ENCODE assay signal across 8 cellular contexts in the genomic region with DNA sequence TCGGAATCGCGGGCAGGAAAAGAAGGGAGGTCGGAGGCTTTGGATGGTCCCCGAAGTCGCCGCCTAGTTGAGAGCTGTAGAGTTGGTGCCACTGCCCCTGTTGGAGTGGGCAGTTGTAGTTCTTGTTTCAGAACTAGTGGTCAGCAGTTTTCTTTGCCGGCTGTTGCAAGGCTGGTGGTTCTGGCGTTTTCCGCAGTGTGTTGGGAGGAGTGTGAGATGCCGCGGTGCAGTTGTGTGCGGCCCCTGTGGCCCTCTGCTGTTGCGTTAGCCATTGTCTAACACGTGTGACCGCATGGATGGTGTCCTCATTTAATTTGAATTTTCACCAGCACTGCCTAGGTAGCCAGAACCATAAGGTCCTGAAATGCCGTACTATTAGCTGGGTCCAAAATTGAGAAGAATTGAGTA. TPM values are rescaled to one million over a fixed set of nuclear protein-coding genes. Genes with fewer than 3 reads are reported as not detected.
A peak's percentile ranks its signal among the peaks of the same experiment; 100 is the strongest.
DNase-seq lines count a peak whose midpoint lies in the region; ATAC-seq lines count a peak whose summit lies in the region.

No MANE protein-coding gene starts in this region.

- CTCF ChIA-PET in activated CD4-positive, alpha-beta memory T cell treated with anti-CD3 and anti-CD28 coated beads, Interleukin-2, amount 10 ng/mL, durations not matched to agents 7 days and 5 days (lab: Charles Lee) = interaction anchor here (0.8 to 3.4 kb wide), 3 partner anchors 16 to 82 kb away, joined by 4 to 13 read pairs (median 4); a partner anchor contains a TSS

- peak overlapping the region; percentile 96 for H3K4me3 ChIP-seq in skeletal muscle cell (ENCODE audit: low read depth, low read length)

- H3K27ac Mint-ChIP-seq in activated CD4-positive, alpha-beta memory T cell treated with anti-CD3 and anti-CD28 coated beads, Interleukin-2, amount 10 ng/mL, durations not matched to agents 7 days and 5 days = peak overlapping the region; percentile 87

- peak overlapping the region; percentile 90 for H3K4me3 Mint-ChIP-seq in activated CD4-positive, alpha-beta memory T cell treated with anti-CD3 and anti-CD28 coated beads, Interleukin-2, amount 10 ng/mL, durations not matched to agents 7 days and 5 days

- peak; percentile 1 for ATAC-seq in left ventricle myocardium superior
- no peak for ATAC-seq in GM21825 (IDR thresholded peaks at IDR 0.05; ENCODE audit: unreplicated experiment)

- peaks cover 61% of the 10 kb centered on the region for H3K4me1 Mint-ChIP-seq in activated CD4-positive, alpha-beta memory T cell treated with anti-CD3 and anti-CD28 coated beads, Interleukin-2, amount 10 ng/mL, durations not matched to agents 7 days and 5 days

- H3K9me3 Mint-ChIP-seq in activated CD4-positive, alpha-beta memory T cell treated with anti-CD3 and anti-CD28 coated beads, Interleukin-2, amount 10 ng/mL, durations not matched to agents 7 days and 5 days = no peaks in the 10 kb centered on the region

- DNase-seq in DMS53 (lab: John Stamatoyannopoulos, UW) = peak; percentile 54
- no peak for DNase-seq in DMS53 treated with DMSO at 0.1 percent for 48 hours (lab: John Stamatoyannopoulos, UW; ENCODE audit: unreplicated experiment)
- no peak for DNase-seq in activated CD4-positive, alpha-beta memory T cell treated with anti-CD3 and anti-CD28 coated beads, Interleukin-2, amount 10 ng/mL, durations not matched to agents 7 days and 5 days
- DNase-seq in left ventricle myocardium superior = peak; percentile 47
- no peak for DNase-seq in skeletal muscle cell (ENCODE audit: low read depth)
- DNase-seq in SKM-1 (lab: John Stamatoyannopoulos, UW; ENCODE audit: unreplicated experiment) = no peak
- no peak for DNase-seq in SKM-1 treated with dmso at 0.1 percent for 144 hours (lab: John Stamatoyannopoulos, UW; ENCODE audit: unreplicated experiment)

- intact Hi-C loops in left ventricle myocardium superior (cut with micrococcal nuclease) = no loop called here

- POLR2A ChIA-PET in activated CD4-positive, alpha-beta memory T cell treated with anti-CD3 and anti-CD28 coated beads, Interleukin-2, amount 10 ng/mL, durations not matched to agents 7 days and 5 days (lab: Charles Lee) = interaction anchor here (0.8 to 4.8 kb wide), 10 partner anchors 11 to 410 kb away, joined by 3 to 39 read pairs (median 6); a partner anchor contains a TSS

- peaks cover 52% of the 10 kb centered on the region for H3K36me3 Mint-ChIP-seq in activated CD4-positive, alpha-beta memory T cell treated with anti-CD3 and anti-CD28 coated beads, Interleukin-2, amount 10 ng/mL, durations not matched to agents 7 days and 5 days (ENCODE audit: low read depth)

- no peaks in the 10 kb centered on the region for H3K27me3 Mint-ChIP-seq in activated CD4-positive, alpha-beta memory T cell treated with anti-CD3 and anti-CD28 coated beads, Interleukin-2, amount 10 ng/mL, durations not matched to agents 7 days and 5 days

RNA-seq across cellular contexts. Expression of a gene that starts 1.4 kb away (rescaled TPM):
- total RNA-seq in activated CD4-positive, alpha-beta memory T cell treated with anti-CD3 and anti-CD28 coated beads, Interleukin-2, amount 10 ng/mL, durations not matched to agents 7 days and 5 days = 100 to 1,000 TPM; 368 to 376 TPM
- total RNA-seq in left ventricle myocardium superior = 285 TPM

RNA-seq across cellular contexts. Expression of a gene that starts 19.2 kb away (rescaled TPM):
- 10 to 100 TPM; 17.8 to 18.9 TPM for total RNA-seq in activated CD4-positive, alpha-beta memory T cell treated with anti-CD3 and anti-CD28 coated beads, Interleukin-2, amount 10 ng/mL, durations not matched to agents 7 days and 5 days
- 10.5 TPM for total RNA-seq in left ventricle myocardium superior

RNA-seq across cellular contexts. Expression of a gene that starts 25.2 kb away (rescaled TPM):
- 10 to 100 TPM; 43.1 to 43.9 TPM for total RNA-seq in activated CD4-positive, alpha-beta memory T cell treated with anti-CD3 and anti-CD28 coated beads, Interleukin-2, amount 10 ng/mL, durations not matched to agents 7 days and 5 days
- total RNA-seq in left ventricle myocardium superior = 58.6 TPM

RNA-seq across cellular contexts. Expression of a gene that starts 56.2 kb away (rescaled TPM):
- total RNA-seq in activated CD4-positive, alpha-beta memory T cell treated with anti-CD3 and anti-CD28 coated beads, Interleukin-2, amount 10 ng/mL, durations not matched to agents 7 days and 5 days = 100 to 1,000 TPM; 280 to 284 TPM
- total RNA-seq in left ventricle myocardium superior = 175 TPM

Comparison
In these comparisons a context has a peak if more than half of its experiments do, and no peak if none do; other contexts are left out.
1. DNase-seq: peak in DMS53 (single experiment) and left ventricle myocardium superior (single experiment); none in DMS53 treated with DMSO at 0.1 percent for 48 hours (single experiment), activated CD4-positive, alpha-beta memory T cell treated with anti-CD3 and anti-CD28 coated beads, Interleukin-2, amount 10 ng/mL, durations not matched to agents 7 days and 5 days (single experiment), skeletal muscle cell (single experiment), SKM-1 (single experiment) and SKM-1 treated with dmso at 0.1 percent for 144 hours (single experiment).